ENCODE assay signal across 1 cellular context in genomic region chr6:158853072-158853871, GRCh38.
TF ChIP-seq lines count a peak whose summit lies in the region.

No MANE protein-coding gene starts in this region.

TF ChIP-seq in K562, 482 proteins besides CTCF, POLR2A, EP300 and RAD21 (continued from another document and continues in another):
- TF ChIP-seq MXD1 (CRISPR knock-in tag; IDR thresholded peaks at IDR 0.05; ENCODE audit: borderline replicate concordance, poor library complexity, severe bottlenecking) (no peak), TEAD1 (CRISPR knock-in tag; IDR thresholded peaks at IDR 0.05) (peak; percentile 99 to 100), ZNF511 (CRISPR knock-in tag; IDR thresholded peaks at IDR 0.05) (peak; percentile 71; the same call in 1 of the 2 replicates), ZNF324 (CRISPR knock-in tag; IDR thresholded peaks at IDR 0.05) (no peak), PYGO2 (tag; IDR thresholded peaks at IDR 0.05) (peak; percentile 65), DNMT1 (IDR thresholded peaks at IDR 0.05) (peak; percentile 95), TAF7 (tag; IDR thresholded peaks at IDR 0.05) (peak; percentile 22; the same call in 1 of the 2 replicates), ZNF518B (CRISPR knock-in tag; IDR thresholded peaks at IDR 0.05) (no peak), ZNF589 (CRISPR knock-in tag; IDR thresholded peaks at IDR 0.05; ENCODE audit: low read depth) (peak; percentile 92), THAP7 (CRISPR knock-in tag; IDR thresholded peaks at IDR 0.05) (no peak), ZNF740 (CRISPR knock-in tag; IDR thresholded peaks at IDR 0.05) (peak; percentile 75), ZNF740 (tag; IDR thresholded peaks at IDR 0.05) (no peak), ZKSCAN3 (CRISPR knock-in tag; IDR thresholded peaks at IDR 0.05) (no peak), GMEB1 (CRISPR knock-in tag; IDR thresholded peaks at IDR 0.05) (0 out of 2 replicates have a peak, but pooled peaks have one; percentile 50), ZNF134 (CRISPR knock-in tag; conservative IDR thresholded peaks at IDR 0.05) (no peak), GATAD2B (IDR thresholded peaks at IDR 0.05; ENCODE audit: borderline replicate concordance) (peak; percentile 93), RBM14 (IDR thresholded peaks at IDR 0.05; ENCODE audit: borderline replicate concordance, insufficient read depth, low read depth, low read length) (no peak), TCF3 (CRISPR knock-in tag; IDR thresholded peaks at IDR 0.05) (peak; percentile 99), ZNF668 (CRISPR knock-in tag; IDR thresholded peaks at IDR 0.05) (no peak), BRF1 (IDR thresholded peaks at IDR 0.05; ENCODE audit: borderline replicate concordance, extremely low read depth, insufficient read length) (no peak), MYBL2 (IDR thresholded peaks at IDR 0.05; ENCODE audit: low read depth) (peak; percentile 68; the same call in 1 of the 2 replicates), MYBL2 (CRISPR knock-in tag; IDR thresholded peaks at IDR 0.05; ENCODE audit: borderline replicate concordance) (no peak), ZNF408 (CRISPR knock-in tag; IDR thresholded peaks at IDR 0.05; ENCODE audit: low read depth) (no peak), DIDO1 (tag; IDR thresholded peaks at IDR 0.05; ENCODE audit: low read depth) (peak; percentile 68; the same call in 1 of the 2 replicates), FOSL1 (tag; conservative IDR thresholded peaks at IDR 0.05) (peak; percentile 98), ATF4 (CRISPR knock-in tag; IDR thresholded peaks at IDR 0.05) (no peak), NR2C1 (IDR thresholded peaks at IDR 0.05) (peak; percentile 74), NR2C1 (tag; IDR thresholded peaks at IDR 0.05) (no peak), TARDBP (IDR thresholded peaks at IDR 0.05) (peak; percentile 82), RCOR1 (IDR thresholded peaks at IDR 0.05; ENCODE audit: borderline replicate concordance in 1 of 2, low read depth in 2 of 2, low read length in 2 of 2) (peak; percentile 99 to 100), HOMEZ (CRISPR knock-in tag; IDR thresholded peaks at IDR 0.05) (no peak), ZNF263 (CRISPR knock-in tag; IDR thresholded peaks at IDR 0.05; ENCODE audit: borderline replicate concordance) (peak; percentile 44; the same call in 1 of the 2 replicates), ZNF766 (CRISPR knock-in tag; conservative IDR thresholded peaks at IDR 0.05) (peak; percentile 87; the same call in 1 of the 2 replicates), MNT (conservative IDR thresholded peaks at IDR 0.05) (peak; percentile 89 to 94), KLF1 (tag; IDR thresholded peaks at IDR 0.05) (peak; percentile 93), MAFG (tag; conservative IDR thresholded peaks at IDR 0.05) (peak; percentile 39; the same call in 1 of the 2 replicates), GTF2F1 (IDR thresholded peaks at IDR 0.05; ENCODE audit: low read depth, low read length) (no peak), MTA2 (IDR thresholded peaks at IDR 0.05; ENCODE audit: low read depth) (peak; percentile 98), ZNF184 (CRISPR knock-in tag; IDR thresholded peaks at IDR 0.05) (no peak), GABPB1 (CRISPR knock-in tag; IDR thresholded peaks at IDR 0.05) (peak; percentile 81), STAT6 (CRISPR knock-in tag; IDR thresholded peaks at IDR 0.05) (0 out of 2 replicates have a peak, but pooled peaks have one; percentile 37), POLR2B (IDR thresholded peaks at IDR 0.05; ENCODE audit: low read depth, partially characterized antibody) (peak; percentile 72), ZKSCAN1 (IDR thresholded peaks at IDR 0.05; ENCODE audit: low read depth, low read length) (peak; percentile 62; the same call in 1 of the 2 replicates), MEIS2 (IDR thresholded peaks at IDR 0.05; ENCODE audit: partially characterized antibody) (peak; percentile 91), BHLHE40 (IDR thresholded peaks at IDR 0.05; ENCODE audit: low read length) (peak; percentile 95)
